In the genomic region with DNA sequence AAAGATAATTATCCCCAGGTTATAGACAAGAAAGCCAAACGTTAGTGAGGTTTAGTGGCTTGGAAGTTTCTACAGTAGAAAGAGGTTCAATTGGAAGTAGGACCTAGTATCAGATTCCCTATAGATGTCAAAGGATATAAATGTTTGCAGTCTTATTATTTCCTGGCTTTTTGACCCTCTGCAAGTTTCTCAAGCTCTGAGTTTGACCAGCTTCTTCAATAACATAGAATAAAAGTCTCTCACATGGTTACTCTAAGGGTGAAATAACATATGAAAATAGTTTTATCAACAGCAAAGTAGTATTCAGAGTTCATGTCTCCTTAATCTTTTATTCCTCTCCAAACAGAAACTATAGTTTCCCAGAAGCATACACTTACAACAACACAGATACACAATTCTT, we compare ENCODE assay signal across 20 cellular contexts.
DNase-seq lines count a peak whose midpoint lies in the region; ATAC-seq and TF ChIP-seq lines count a peak whose summit lies in the region.
"Had no signal": no experiment of that assay in that cellular context is flagged by ENCODE, and none has a peak within 500 bp of the region (broad histone marks: within the 10 kb centered on the region; RNA-seq: fewer than 3 reads in every experiment).

No MANE protein-coding gene starts in this region.

- peak overlapping the region; percentile 72 to 92 (median 88) for H3K27ac Mint-ChIP-seq in nephron
- H3K27ac Mint-ChIP-seq: activated T-helper 2 cell treated with anti-CD3 and anti-CD28 coated beads, Interferon-gamma antibody, Interleukin-2, Interleukin-4, amounts not matched to agents 10 μg/mL and 5 μg/mL and 100 μg/mL, durations not matched to agents 14 hours and 24 hours and 36 hours had no signal

- TF ChIP-seq EP300 in transverse colon (IDR thresholded peaks at IDR 0.05; ENCODE audit: low read depth) = no peak

- WGBS in heart left ventricle, 4 donors = 33 to 56% (median 44%) methylated on average over 1 of the region's 1 CpG
- 12 to 40% methylated on average over 1 of the region's 1 CpG for WGBS in transverse colon (ENCODE audit: low coverage in 1 of 2), 2 donors

- H3K9me3 Mint-ChIP-seq in nephron = peaks cover 2% of the 10 kb centered on the region
- H3K9me3 Mint-ChIP-seq: activated T-helper 2 cell treated with anti-CD3 and anti-CD28 coated beads, Interferon-gamma antibody, Interleukin-2, Interleukin-4, amounts not matched to agents 10 μg/mL and 5 μg/mL and 100 μg/mL, durations not matched to agents 14 hours and 24 hours and 36 hours had no signal

- H3K9me3 ChIP-seq in heart left ventricle = no peaks in the 10 kb centered on the region
- H3K9me3 ChIP-seq in transverse colon = no peaks in the 10 kb centered on the region
- H3K9me3 ChIP-seq: thyroid gland had no signal

- H3K27ac ChIP-seq in heart left ventricle (peak overlapping the region in 9 of 12 donors; percentile 2 to 69 (median 34)), coronary artery (peak overlapping the region; percentile 72 to 80), transverse colon (peak overlapping the region; percentile 6 to 50 (median 35))

- H3K36me3 ChIP-seq in heart left ventricle (no peaks in the 10 kb centered on the region), transverse colon (no peaks in the 10 kb centered on the region)
- H3K36me3 ChIP-seq: thyroid gland had no signal

- no peaks in the 10 kb centered on the region for H3K27me3 Mint-ChIP-seq in nephron (ENCODE audit: low read depth)

- no peak overlapping the region for H3K4me3 Mint-ChIP-seq in nephron

- TF ChIP-seq CTCF in heart left ventricle (IDR thresholded peaks at IDR 0.05) = no peak
- TF ChIP-seq CTCF in coronary artery (IDR thresholded peaks at IDR 0.05) = no peak
- no peak for TF ChIP-seq CTCF in nephron (IDR thresholded peaks at IDR 0.05; ENCODE audit: unreplicated experiment in 3 of 3)
- TF ChIP-seq CTCF in transverse colon (IDR thresholded peaks at IDR 0.05) = no peak

- in situ Hi-C loops in transverse colon (cut with MboI; ENCODE audit: low pct_ligation_motif_present in 1 of 4, low pct_unique_long_range_greater_than_20kb in 1 of 4, low sequenced_read_pairs in 3 of 4) = loop anchor here in 2 of 4 donors (25.0 kb wide), 3 partner anchors 108 to 1033 kb away; a partner anchor contains a TSS

- H3K27me3 ChIP-seq in heart left ventricle (no peaks in the 10 kb centered on the region), transverse colon (no peaks in the 10 kb centered on the region)
- H3K27me3 ChIP-seq: thyroid gland had no signal

- ATAC-seq in heart left ventricle (no peak), Right ventricle myocardium inferior (no peak), GM19455 (IDR thresholded peaks at IDR 0.05; ENCODE audit: unreplicated experiment) (no peak)
- ATAC-seq: activated CD4-positive, CD25-positive, alpha-beta regulatory T cell treated with anti-CD3 and anti-CD28 coated beads, Interleukin-2, amount 50 U/mL, for 24 hours had no signal

- H3K4me1 Mint-ChIP-seq in nephron = peaks cover 57% of the 10 kb centered on the region

- intact Hi-C loops in heart left ventricle (cut with DNase I) (loop anchor here in 1 of 10 donors (10.0 kb wide), 1 partner anchor 164 kb away; no protein-coding TSS in a partner anchor), Right ventricle myocardium inferior (cut with DNase I) (loop anchor here (10.0 kb wide), 1 partner anchor 164 kb away; no protein-coding TSS in a partner anchor), transverse colon (cut with DNase I; ENCODE audit: low total_unique reads) (no loop called here)

- no peak for DNase-seq in heart left ventricle
- DNase-seq in Right ventricle myocardium inferior (ENCODE audit: missing footprints) = no peak
- no peak for DNase-seq in coronary artery (ENCODE audit: low spot score)
- no peak for DNase-seq in transverse colon
- no peak for DNase-seq in DMS53 treated with DMSO at 0.1 percent for 48 hours (lab: John Stamatoyannopoulos, UW; ENCODE audit: unreplicated experiment)
- DNase-seq in NCI-H2107 treated with DMSO at 0.1 percent for 48 hours (lab: John Stamatoyannopoulos, UW; ENCODE audit: unreplicated experiment) = no peak
- DNase-seq: 8988T, amygdala, C1 segment of cervical spinal cord, cortex of kidney, GF-D8, midbrain, NCI-H446 treated with DMSO at 0.1 percent for 48 hours, nucleus accumbens, SHP77 treated with DMSO at 0.1 percent for 48 hours had no signal

- TF ChIP-seq POLR2A in heart left ventricle (IDR thresholded peaks at IDR 0.05) (no peak), transverse colon (IDR thresholded peaks at IDR 0.05) (no peak)

- H3K36me3 Mint-ChIP-seq in nephron (ENCODE audit: low read depth) = no peaks in the 10 kb centered on the region

- H3K4me1 ChIP-seq in heart left ventricle = peaks cover 0 to 44% (median 23%) of the 10 kb centered on the region in 12 donors
- H3K4me1 ChIP-seq in transverse colon = peaks cover 0 to 10% (median 6%) of the 10 kb centered on the region in 4 donors

- H3K4me3 ChIP-seq in heart left ventricle (no peak overlapping the region), coronary artery (no peak overlapping the region), transverse colon (no peak overlapping the region)
- H3K4me3 ChIP-seq: thyroid gland had no signal
